ENCODE assay signal across 11 cellular contexts in the genomic region with DNA sequence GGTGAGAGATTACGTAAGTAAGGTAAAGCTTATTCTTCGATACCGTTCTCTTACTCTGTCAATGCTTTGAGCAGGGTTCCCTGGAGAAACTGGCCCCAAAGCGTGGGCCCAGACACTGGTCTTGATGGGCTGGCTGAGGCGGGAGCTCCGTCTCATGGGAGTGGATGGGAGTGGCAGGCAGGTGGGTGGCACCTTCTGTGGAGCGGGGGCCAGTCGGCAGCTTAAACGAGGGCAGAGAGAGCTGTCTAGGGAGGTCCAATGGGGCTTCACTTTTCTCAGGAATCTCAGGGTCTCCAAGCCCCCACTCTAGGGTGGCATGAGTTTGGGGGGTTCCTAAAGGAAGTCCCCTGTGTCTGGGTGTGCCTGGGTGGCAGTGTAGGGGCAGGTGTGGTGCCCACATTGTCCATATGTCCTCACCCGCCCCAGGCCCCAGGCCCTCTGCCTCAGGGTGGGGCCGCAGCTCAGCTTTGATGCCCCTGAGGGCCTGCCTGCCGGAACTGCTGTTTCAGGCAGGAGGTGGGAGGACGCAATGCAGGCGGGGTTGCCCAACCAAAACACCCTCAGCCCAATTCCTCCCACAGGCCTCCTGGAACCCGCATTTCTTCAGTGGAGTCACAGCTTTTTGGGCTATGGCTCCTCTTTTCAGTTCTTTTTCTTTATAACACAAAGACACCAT. TPM values are rescaled to one million over a fixed set of nuclear protein-coding genes. Genes with fewer than 3 reads are reported as not detected.
DNase-seq lines count a peak whose midpoint lies in the region; ATAC-seq lines count a peak whose summit lies in the region.
"Had no signal": no experiment of that assay in that cellular context is flagged by ENCODE, and none has a peak within 500 bp of the region (broad histone marks: within the 10 kb centered on the region; RNA-seq: fewer than 3 reads in every experiment).

No MANE protein-coding gene starts in this region.

- H3K27ac ChIP-seq in skeletal muscle tissue (ENCODE audit: low read depth, low read length): no peak overlapping the region
- H3K27ac ChIP-seq: adrenal gland had no signal

- no peaks in the 10 kb centered on the region for H3K36me3 Mint-ChIP-seq in T-helper 1 cell treated with Interleukin-12 subunit alpha and Interleukin-12 subunit beta and Interleukin-4 antibody, amounts not matched to agents 30 μg/mL and 1 μg/mL, for 36 hours (ENCODE audit: low read depth)
- H3K36me3 Mint-ChIP-seq in central memory CD8-positive, alpha-beta T cell (ENCODE audit: insufficient read depth): peaks cover 14% of the 10 kb centered on the region

- no peak overlapping the region for H3K4me3 Mint-ChIP-seq in T-helper 1 cell treated with Interleukin-12 subunit alpha and Interleukin-12 subunit beta and Interleukin-4 antibody, amounts not matched to agents 30 μg/mL and 1 μg/mL, for 36 hours
- H3K4me3 Mint-ChIP-seq in central memory CD8-positive, alpha-beta T cell: peak overlapping the region; percentile 72
- H3K4me3 Mint-ChIP-seq: endodermal cell had no signal

- H3K4me1 ChIP-seq in skeletal muscle tissue (ENCODE audit: control insufficient read depth in 3 of 3, insufficient read depth in 3 of 3, low read length in 3 of 3): peaks cover 24 to 60% (median 26%) of the 10 kb centered on the region in 3 donors

- peak overlapping the region in 2 of 3 donors; percentile 3 to 14 for H3K9ac ChIP-seq in skeletal muscle tissue (ENCODE audit: low read depth in 1 of 3, low read length in 3 of 3)

- H3K27me3 ChIP-seq in skeletal muscle tissue (ENCODE audit: control insufficient read depth in 3 of 3, insufficient read depth in 3 of 3, low read length in 3 of 3): no peaks in the 10 kb centered on the region
- H3K27me3 ChIP-seq: adrenal gland had no signal

- no peaks in the 10 kb centered on the region for H3K36me3 ChIP-seq in skeletal muscle tissue (ENCODE audit: control insufficient read depth in 3 of 3, insufficient read depth in 3 of 3, low read length in 3 of 3)
- H3K36me3 ChIP-seq: adrenal gland had no signal

- H3K27ac Mint-ChIP-seq in T-helper 1 cell treated with Interleukin-12 subunit alpha and Interleukin-12 subunit beta and Interleukin-4 antibody, amounts not matched to agents 30 μg/mL and 1 μg/mL, for 36 hours: peak overlapping the region; percentile 49
- peak overlapping the region; percentile 97 for H3K27ac Mint-ChIP-seq in central memory CD8-positive, alpha-beta T cell (ENCODE audit: low read depth)
- H3K27ac Mint-ChIP-seq: endodermal cell had no signal

- H3K9me3 Mint-ChIP-seq in T-helper 1 cell treated with Interleukin-12 subunit alpha and Interleukin-12 subunit beta and Interleukin-4 antibody, amounts not matched to agents 30 μg/mL and 1 μg/mL, for 36 hours: no peaks in the 10 kb centered on the region
- H3K9me3 Mint-ChIP-seq in central memory CD8-positive, alpha-beta T cell: no peaks in the 10 kb centered on the region
- H3K9me3 Mint-ChIP-seq: endodermal cell had no signal

- H3K4me1 Mint-ChIP-seq in T-helper 1 cell treated with Interleukin-12 subunit alpha and Interleukin-12 subunit beta and Interleukin-4 antibody, amounts not matched to agents 30 μg/mL and 1 μg/mL, for 36 hours (ENCODE audit: low read depth): peaks cover 43% of the 10 kb centered on the region
- H3K4me1 Mint-ChIP-seq in central memory CD8-positive, alpha-beta T cell: peaks cover 70% of the 10 kb centered on the region

- DNase-seq in T-helper 1 cell: no peak
- peak; percentile 31 for DNase-seq in NOMO-1 treated with DMSO at 0.1 percent for 48 hours (lab: John Stamatoyannopoulos, UW; ENCODE audit: unreplicated experiment)
- DNase-seq in central memory CD8-positive, alpha-beta T cell (ENCODE audit: low spot score in 2 of 2): no peak
- no peak for DNase-seq in activated CD4-positive, alpha-beta T cell treated with anti-CD3 and anti-CD28 coated beads, Interleukin-2, amount 50 U/mL, for 48 hours
- DNase-seq: 8988T had no signal

- peaks cover 18% of the 10 kb centered on the region for H3K27me3 Mint-ChIP-seq in T-helper 1 cell treated with Interleukin-12 subunit alpha and Interleukin-12 subunit beta and Interleukin-4 antibody, amounts not matched to agents 30 μg/mL and 1 μg/mL, for 36 hours (ENCODE audit: low read depth)
- no peaks in the 10 kb centered on the region for H3K27me3 Mint-ChIP-seq in central memory CD8-positive, alpha-beta T cell

- H3K4me3 ChIP-seq in skeletal muscle tissue (ENCODE audit: low read length in 3 of 3): no peak overlapping the region
- H3K4me3 ChIP-seq: adrenal gland had no signal

- ATAC-seq in central memory CD8-positive, alpha-beta T cell (replicated peaks; ENCODE audit: extremely low read depth, poor library complexity, severe bottlenecking): no peak
- no peak for ATAC-seq in GM21737 (IDR thresholded peaks at IDR 0.05; ENCODE audit: unreplicated experiment)
- ATAC-seq in HG03378 (IDR thresholded peaks at IDR 0.05; ENCODE audit: unreplicated experiment): no peak

- no peaks in the 10 kb centered on the region for H3K9me3 ChIP-seq in skeletal muscle tissue (ENCODE audit: control insufficient read depth in 3 of 3, low read length in 3 of 3)
- H3K9me3 ChIP-seq: adrenal gland had no signal

RNA-seq across cellular contexts. Expression of a gene that starts 32.5 kb away (rescaled TPM):
- total RNA-seq in skeletal muscle tissue: 10.4 TPM
